Comparison of ENCODE assay signal across 1 cellular context in the genomic region with DNA sequence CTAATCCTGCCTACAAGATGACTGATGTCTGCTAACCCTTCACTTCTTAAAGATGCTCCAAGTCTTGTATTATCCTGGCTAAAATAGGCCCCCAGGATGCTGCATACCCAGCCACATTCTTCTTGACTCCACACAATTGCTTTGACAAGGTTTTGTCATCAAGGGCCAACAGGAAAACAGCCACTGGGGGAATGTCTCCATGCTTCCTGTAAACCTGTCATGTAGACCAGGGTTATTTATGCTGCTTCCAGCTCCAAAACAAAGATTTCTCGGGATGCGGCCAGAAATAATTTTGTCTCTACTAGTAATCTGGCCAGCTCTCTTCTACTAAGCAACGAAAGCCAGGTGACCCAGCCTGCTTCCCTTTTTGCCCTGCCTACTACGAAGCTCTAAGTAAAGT.
TF ChIP-seq lines count a peak whose summit lies in the region.

No MANE protein-coding gene starts in this region.

TF ChIP-seq in H1, 55 proteins besides CTCF, POLR2A, EP300 and RAD21:
- TF ChIP-seq, protein P1, sequence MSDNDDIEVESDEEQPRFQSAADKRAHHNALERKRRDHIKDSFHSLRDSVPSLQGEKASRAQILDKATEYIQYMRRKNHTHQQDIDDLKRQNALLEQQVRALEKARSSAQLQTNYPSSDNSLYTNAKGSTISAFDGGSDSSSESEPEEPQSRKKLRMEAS (IDR thresholded peaks at IDR 0.05), result no peak
- TF ChIP-seq GTF2F1 (IDR thresholded peaks at IDR 0.05; ENCODE audit: borderline replicate concordance, low read depth, low read length) (no peak), RFX5 (IDR thresholded peaks at IDR 0.05; ENCODE audit: borderline replicate concordance, low read depth, low read length) (no peak), NRF1 (IDR thresholded peaks at IDR 0.05; ENCODE audit: low read depth, low read length) (no peak), SIN3A (conservative IDR thresholded peaks at IDR 0.05 in 1 of 2, IDR thresholded peaks at IDR 0.05 in 1 of 2; ENCODE audit: low read depth in 1 of 2, low read length in 2 of 2) (no peak), TBP (IDR thresholded peaks at IDR 0.05; ENCODE audit: low read depth, low read length) (no peak), SP1 (IDR thresholded peaks at IDR 0.05; ENCODE audit: low read depth, low read length) (no peak), EZH2 (IDR thresholded peaks at IDR 0.05; ENCODE audit: low read depth, low read length, severe bottlenecking) (no peak), CBX5 (IDR thresholded peaks at IDR 0.05; ENCODE audit: low read depth, low read length) (no peak), KDM1A (IDR thresholded peaks at IDR 0.05; ENCODE audit: borderline replicate concordance, low read length) (no peak; the same call in 1 of the 2 replicates), CHD1 (IDR thresholded peaks at IDR 0.05; ENCODE audit: low read depth, low read length) (no peak), POU5F1 (IDR thresholded peaks at IDR 0.05; ENCODE audit: low read depth, low read length) (no peak), FOSL1 (IDR thresholded peaks at IDR 0.05; ENCODE audit: insufficient read depth, low read depth, low read length) (no peak)
- TF ChIP-seq, protein P2, sequence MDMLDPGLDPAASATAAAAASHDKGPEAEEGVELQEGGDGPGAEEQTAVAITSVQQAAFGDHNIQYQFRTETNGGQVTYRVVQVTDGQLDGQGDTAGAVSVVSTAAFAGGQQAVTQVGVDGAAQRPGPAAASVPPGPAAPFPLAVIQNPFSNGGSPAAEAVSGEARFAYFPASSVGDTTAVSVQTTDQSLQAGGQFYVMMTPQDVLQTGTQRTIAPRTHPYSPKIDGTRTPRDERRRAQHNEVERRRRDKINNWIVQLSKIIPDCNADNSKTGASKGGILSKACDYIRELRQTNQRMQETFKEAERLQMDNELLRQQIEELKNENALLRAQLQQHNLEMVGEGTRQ (IDR thresholded peaks at IDR 0.05; ENCODE audit: low read length), result no peak
- TF ChIP-seq, protein P3, sequence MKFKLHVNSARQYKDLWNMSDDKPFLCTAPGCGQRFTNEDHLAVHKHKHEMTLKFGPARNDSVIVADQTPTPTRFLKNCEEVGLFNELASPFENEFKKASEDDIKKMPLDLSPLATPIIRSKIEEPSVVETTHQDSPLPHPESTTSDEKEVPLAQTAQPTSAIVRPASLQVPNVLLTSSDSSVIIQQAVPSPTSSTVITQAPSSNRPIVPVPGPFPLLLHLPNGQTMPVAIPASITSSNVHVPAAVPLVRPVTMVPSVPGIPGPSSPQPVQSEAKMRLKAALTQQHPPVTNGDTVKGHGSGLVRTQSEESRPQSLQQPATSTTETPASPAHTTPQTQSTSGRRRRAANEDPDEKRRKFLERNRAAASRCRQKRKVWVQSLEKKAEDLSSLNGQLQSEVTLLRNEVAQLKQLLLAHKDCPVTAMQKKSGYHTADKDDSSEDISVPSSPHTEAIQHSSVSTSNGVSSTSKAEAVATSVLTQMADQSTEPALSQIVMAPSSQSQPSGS (IDR thresholded peaks at IDR 0.05; ENCODE audit: low read length), result no peak
